In genomic region chr13:101007245-101007644, GRCh38 we compare ENCODE assay signal across 19 cellular contexts.
DNase-seq lines count a peak whose midpoint lies in the region; ATAC-seq and TF ChIP-seq lines count a peak whose summit lies in the region.
"Had no signal": no experiment of that assay in that cellular context is flagged by ENCODE, and none has a peak within 500 bp of the region (broad histone marks: within the 10 kb centered on the region; RNA-seq: fewer than 3 reads in every experiment).

No MANE protein-coding gene starts in this region.

- H2BK120ac ChIP-seq in H9 (ENCODE audit: low read depth, low read length, poor library complexity, severe bottlenecking), result no peak overlapping the region

- H3K79me2 ChIP-seq in H9 (ENCODE audit: insufficient read depth, low read length), result no peaks in the 10 kb centered on the region

- no CpG with 5 or more reads among the region's 2 CpGs for WGBS in H9 (ENCODE audit: extremely low coverage, insufficient read length, low lambda C conversion rate)

- no peaks in the 10 kb centered on the region for H3K79me1 ChIP-seq in H9 (ENCODE audit: insufficient read depth, low read depth, low read length, poor library complexity, severe bottlenecking)

- H2AFZ ChIP-seq in H9 (ENCODE audit: low read length), result no peak overlapping the region

- CTCF ChIA-PET in WTC11 (lab: Charles Lee), result no interaction called here

- H3K4me1 Mint-ChIP-seq in H9 (peaks cover 26 to 33% of the 10 kb centered on the region in 2 experiments), WTC11 (peaks cover 41% of the 10 kb centered on the region)
- no peaks in the 10 kb centered on the region for H3K4me1 Mint-ChIP-seq in stimulated activated effector memory CD8-positive, alpha-beta T cell treated with anti-CD3 and anti-CD28 coated beads, Interleukin-12 subunit alpha, Interleukin-12 subunit beta, amount 100 ng/mL, for 72 hours
- H3K4me1 Mint-ChIP-seq: CD4-positive, alpha-beta memory T cell had no signal

- no peak overlapping the region for H2AK5ac ChIP-seq in H9 (ENCODE audit: insufficient read length, low read length)

- H3T11ph ChIP-seq in H9 (ENCODE audit: low read length), result no peak overlapping the region

- no peak overlapping the region for H3K23ac ChIP-seq in H9 (ENCODE audit: insufficient read length, low read depth, low read length)

- DNase-seq in H9 (no peak), HT-29 (ENCODE audit: low spot score) (peak; percentile 9), WTC11 (ENCODE audit: low spot score) (no peak), NCI-H1417 treated with DMSO at 0.1 percent for 48 hours (lab: John Stamatoyannopoulos, UW) (no peak), NOMO-1 treated with dmso at 0.1 percent for 144 hours (lab: John Stamatoyannopoulos, UW; ENCODE audit: unreplicated experiment) (no peak), H7 (no peak)
- DNase-seq in stimulated activated effector memory CD8-positive, alpha-beta T cell treated with anti-CD3 and anti-CD28 coated beads, Interleukin-12 subunit alpha, Interleukin-12 subunit beta, amount 100 ng/mL, for 72 hours (ENCODE audit: low spot score in 2 of 2), result no peak
- DNase-seq: AML-193; Calu3; CD4-positive, alpha-beta memory T cell; DMS79 treated with DMSO at 0.1 percent for 48 hours; GF-D8; HCEC 1CT; HFFc6; IMR-90; Karpas-422; KBM-7 had no signal

- H4K8ac ChIP-seq in H9 (replicated peaks; ENCODE audit: insufficient read length, low read depth, low read length), result no peak overlapping the region

- peak; percentile 32; the same call in 2 of the 3 replicates for TF ChIP-seq CTCF in H9 (conservative IDR thresholded peaks at IDR 0.05)
- no peak for TF ChIP-seq CTCF in WTC11 (IDR thresholded peaks at IDR 0.05)

- H3K4ac ChIP-seq in H9 (ENCODE audit: low read depth, low read length), result no peak overlapping the region

- no peak overlapping the region for H3K14ac ChIP-seq in H9 (ENCODE audit: insufficient read depth, low read length)

- H3K4me3 Mint-ChIP-seq in H9 (no peak overlapping the region), WTC11 (no peak overlapping the region)
- H3K4me3 Mint-ChIP-seq in stimulated activated effector memory CD8-positive, alpha-beta T cell treated with anti-CD3 and anti-CD28 coated beads, Interleukin-12 subunit alpha, Interleukin-12 subunit beta, amount 100 ng/mL, for 72 hours, result no peak overlapping the region
- H3K4me3 Mint-ChIP-seq: CD4-positive, alpha-beta memory T cell; HFFc6 had no signal

- no peak overlapping the region for H3K56ac ChIP-seq in H9 (ENCODE audit: insufficient read length, low read depth, low read length)

- H4K20me1 ChIP-seq in H9 (ENCODE audit: control insufficient read depth, insufficient read depth, insufficient read length), result no peaks in the 10 kb centered on the region

- no peak overlapping the region for H2BK20ac ChIP-seq in H9 (ENCODE audit: low read depth, low read length, poor library complexity, severe bottlenecking)

- H3K27me3 ChIP-seq in H9 (ENCODE audit: insufficient read depth, low read length) (no peaks in the 10 kb centered on the region), H7 (ENCODE audit: control insufficient read depth, insufficient read depth, low read length) (no peaks in the 10 kb centered on the region)

- H3K4me2 ChIP-seq in H9 (ENCODE audit: insufficient read depth, insufficient read length, low read length), result no peak overlapping the region
- H3K4me2 ChIP-seq: A549 had no signal

- H3K4me3 ChIP-seq in H7 (ENCODE audit: insufficient read depth, low read depth, low read length), result no peak overlapping the region
- H3K4me3 ChIP-seq: A549 had no signal

- H4K5ac ChIP-seq in H9 (ENCODE audit: insufficient read length, low read depth, low read length), result no peak overlapping the region

- H3K36me3 ChIP-seq in H7 (replicated peaks; ENCODE audit: control insufficient read depth, insufficient read depth, low read length), result no peaks in the 10 kb centered on the region

- H3K9me3 Mint-ChIP-seq in H9, result peaks cover 0 to 17% of the 10 kb centered on the region in 2 experiments; a peak in 3 of 5 replicates
- peaks cover 21% of the 10 kb centered on the region for H3K9me3 Mint-ChIP-seq in WTC11
- H3K9me3 Mint-ChIP-seq in stimulated activated effector memory CD8-positive, alpha-beta T cell treated with anti-CD3 and anti-CD28 coated beads, Interleukin-12 subunit alpha, Interleukin-12 subunit beta, amount 100 ng/mL, for 72 hours, result no peaks in the 10 kb centered on the region
- H3K9me3 Mint-ChIP-seq: HFFc6 had no signal

- H3K9ac ChIP-seq in H9 (ENCODE audit: extremely low read depth, insufficient read length, low read length), result no peak overlapping the region

- H3K9me3 ChIP-seq in H9 (ENCODE audit: control insufficient read depth, low read depth, low read length), result no peaks in the 10 kb centered on the region
- H3K9me3 ChIP-seq: A549 had no signal

- H2BK12ac ChIP-seq in H9 (ENCODE audit: insufficient read length, low read depth, low read length), result no peak overlapping the region

- no peak overlapping the region for H4K91ac ChIP-seq in H9 (ENCODE audit: insufficient read length, low read depth, low read length)

- H3K23me2 ChIP-seq in H9 (ENCODE audit: insufficient read length, low read depth, low read length, poor library complexity, severe bottlenecking), result no peaks in the 10 kb centered on the region

- H3K27ac Mint-ChIP-seq in H9 (no peak overlapping the region), WTC11 (no peak overlapping the region)
- H3K27ac Mint-ChIP-seq in stimulated activated effector memory CD8-positive, alpha-beta T cell treated with anti-CD3 and anti-CD28 coated beads, Interleukin-12 subunit alpha, Interleukin-12 subunit beta, amount 100 ng/mL, for 72 hours, result no peak overlapping the region
- H3K27ac Mint-ChIP-seq: CD4-positive, alpha-beta memory T cell; HFFc6 had no signal

- no peak overlapping the region for H2BK15ac ChIP-seq in H9 (ENCODE audit: low read depth, low read length)

- H3K27me3 Mint-ChIP-seq in H9 (ENCODE audit: low read depth) (no peaks in the 10 kb centered on the region), WTC11 (ENCODE audit: low read depth) (no peaks in the 10 kb centered on the region; the same call in 1 of the 2 replicates)

- ATAC-seq in WTC11, result peak; percentile 75
- peak; percentile 32 for ATAC-seq in stimulated activated effector memory CD8-positive, alpha-beta T cell treated with anti-CD3 and anti-CD28 coated beads, Interleukin-12 subunit alpha, Interleukin-12 subunit beta, amount 100 ng/mL, for 72 hours
- ATAC-seq: A549 had no signal

- H3K4me1 ChIP-seq in H9 (ENCODE audit: insufficient read depth, low read length), result peaks cover 6% of the 10 kb centered on the region; the same call in 1 of the 2 replicates
- H3K4me1 ChIP-seq: A549 had no signal

- no peak overlapping the region for H3K18ac ChIP-seq in H9 (ENCODE audit: insufficient read length, low read depth, low read length)

- no peak overlapping the region for H2BK5ac ChIP-seq in H9 (ENCODE audit: insufficient read length, low read length)

- H3K36me3 Mint-ChIP-seq in H9 (ENCODE audit: insufficient read depth in 1 of 3, low read depth in 3 of 3) (peaks cover 0 to 6% (median 0%) of the 10 kb centered on the region in 3 experiments; a peak in 2 of 7 replicates), WTC11 (peaks cover 10% of the 10 kb centered on the region)
- H3K36me3 Mint-ChIP-seq in stimulated activated effector memory CD8-positive, alpha-beta T cell treated with anti-CD3 and anti-CD28 coated beads, Interleukin-12 subunit alpha, Interleukin-12 subunit beta, amount 100 ng/mL, for 72 hours, result no peaks in the 10 kb centered on the region
- H3K36me3 Mint-ChIP-seq: CD4-positive, alpha-beta memory T cell had no signal

- H3K27ac ChIP-seq in H9 (ENCODE audit: insufficient read length, low read depth, low read length), result no peak overlapping the region
- H3K27ac ChIP-seq: A549, C4-2B had no signal

- POLR2A ChIA-PET in WTC11 (lab: Charles Lee), result no interaction called here

TF ChIP-seq in WTC11, 78 proteins besides CTCF, POLR2A, EP300 and RAD21 (continues in another document):
- TF ChIP-seq NFATC4 (CRISPR knock-in tag; IDR thresholded peaks at IDR 0.05) (no peak), MAX (CRISPR knock-in tag; IDR thresholded peaks at IDR 0.05) (no peak), EMX1 (CRISPR knock-in tag; IDR thresholded peaks at IDR 0.05) (no peak), AFF4 (CRISPR knock-in tag; IDR thresholded peaks at IDR 0.05; ENCODE audit: borderline replicate concordance) (no peak), PRRX2 (CRISPR knock-in tag; IDR thresholded peaks at IDR 0.05) (no peak), ETV6 (CRISPR knock-in tag; IDR thresholded peaks at IDR 0.05) (no peak), SP1 (CRISPR knock-in tag; conservative IDR thresholded peaks at IDR 0.05) (no peak)
